Comparison of ENCODE assay signal across 1 cellular context in the genomic region with DNA sequence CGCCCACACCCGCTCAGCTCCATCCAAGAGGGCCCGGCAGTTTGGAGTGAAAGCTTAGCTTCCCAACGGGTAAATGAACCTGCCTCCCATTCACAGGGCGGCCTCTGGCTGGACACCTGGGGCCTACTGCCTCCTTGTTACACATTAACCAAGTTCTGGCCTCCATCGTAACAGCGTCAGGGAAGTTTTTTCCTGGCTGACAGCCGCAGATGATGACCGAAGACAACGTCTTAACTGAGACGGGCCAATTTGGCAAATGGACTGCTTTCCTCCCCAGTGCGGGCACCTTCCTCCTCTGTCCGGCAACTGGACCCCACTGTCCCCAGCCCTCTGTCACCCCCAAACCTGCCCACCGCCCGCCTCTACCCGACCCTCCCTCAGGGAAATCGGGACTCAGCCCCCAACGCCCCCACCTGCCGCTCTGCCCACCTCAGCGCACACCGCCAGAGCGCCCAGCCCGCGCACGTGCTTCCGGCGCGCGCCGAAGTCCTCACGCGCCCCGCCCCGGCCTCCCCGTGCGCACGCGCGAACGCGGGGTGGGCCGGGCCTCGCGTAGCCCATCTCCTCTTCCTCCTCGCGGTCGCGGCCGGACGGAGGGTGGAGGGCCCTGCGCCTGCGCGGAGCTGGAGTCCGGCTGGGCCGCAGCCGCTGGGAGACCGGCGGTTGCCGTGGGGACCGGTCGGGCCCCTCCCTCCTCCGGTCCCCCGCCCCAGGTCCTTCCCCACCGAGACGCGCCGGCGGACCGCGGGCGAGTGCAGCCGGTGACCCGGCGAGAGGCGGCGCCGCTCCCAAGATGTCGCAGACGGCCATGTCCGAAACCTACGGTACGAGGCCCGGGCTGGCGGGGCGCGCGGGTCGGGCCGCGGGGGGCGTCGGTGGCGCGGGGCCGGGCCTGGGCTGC.
TF ChIP-seq lines count a peak whose summit lies in the region.

A gene with protein sequence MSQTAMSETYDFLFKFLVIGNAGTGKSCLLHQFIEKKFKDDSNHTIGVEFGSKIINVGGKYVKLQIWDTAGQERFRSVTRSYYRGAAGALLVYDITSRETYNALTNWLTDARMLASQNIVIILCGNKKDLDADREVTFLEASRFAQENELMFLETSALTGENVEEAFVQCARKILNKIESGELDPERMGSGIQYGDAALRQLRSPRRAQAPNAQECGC (plus strand): TSS at position 565 of the 901 bp plus-strand sequence. CDS start 229 bp downstream, at position 794.

TF ChIP-seq in HepG2, 621 proteins besides CTCF, POLR2A, EP300 and RAD21 (continued from another document and continues in another):
- TF ChIP-seq, protein P1, sequence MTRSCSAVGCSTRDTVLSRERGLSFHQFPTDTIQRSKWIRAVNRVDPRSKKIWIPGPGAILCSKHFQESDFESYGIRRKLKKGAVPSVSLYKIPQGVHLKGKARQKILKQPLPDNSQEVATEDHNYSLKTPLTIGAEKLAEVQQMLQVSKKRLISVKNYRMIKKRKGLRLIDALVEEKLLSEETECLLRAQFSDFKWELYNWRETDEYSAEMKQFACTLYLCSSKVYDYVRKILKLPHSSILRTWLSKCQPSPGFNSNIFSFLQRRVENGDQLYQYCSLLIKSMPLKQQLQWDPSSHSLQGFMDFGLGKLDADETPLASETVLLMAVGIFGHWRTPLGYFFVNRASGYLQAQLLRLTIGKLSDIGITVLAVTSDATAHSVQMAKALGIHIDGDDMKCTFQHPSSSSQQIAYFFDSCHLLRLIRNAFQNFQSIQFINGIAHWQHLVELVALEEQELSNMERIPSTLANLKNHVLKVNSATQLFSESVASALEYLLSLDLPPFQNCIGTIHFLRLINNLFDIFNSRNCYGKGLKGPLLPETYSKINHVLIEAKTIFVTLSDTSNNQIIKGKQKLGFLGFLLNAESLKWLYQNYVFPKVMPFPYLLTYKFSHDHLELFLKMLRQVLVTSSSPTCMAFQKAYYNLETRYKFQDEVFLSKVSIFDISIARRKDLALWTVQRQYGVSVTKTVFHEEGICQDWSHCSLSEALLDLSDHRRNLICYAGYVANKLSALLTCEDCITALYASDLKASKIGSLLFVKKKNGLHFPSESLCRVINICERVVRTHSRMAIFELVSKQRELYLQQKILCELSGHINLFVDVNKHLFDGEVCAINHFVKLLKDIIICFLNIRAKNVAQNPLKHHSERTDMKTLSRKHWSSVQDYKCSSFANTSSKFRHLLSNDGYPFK (CRISPR knock-in tag; IDR thresholded peaks at IDR 0.05; ENCODE audit: borderline replicate concordance) = no peak; the same call in 1 of the 2 replicates
- TF ChIP-seq GTF2F1 (IDR thresholded peaks at IDR 0.05; ENCODE audit: low read length) = no peak
- peak; percentile 31; the same call in 1 of the 2 replicates for TF ChIP-seq ZNF367 (CRISPR knock-in tag; IDR thresholded peaks at IDR 0.05; ENCODE audit: borderline replicate concordance)
- 0 out of 2 replicates have a peak, but pooled peaks have one; percentile 31 for TF ChIP-seq ZNF552 (CRISPR knock-in tag; IDR thresholded peaks at IDR 0.05; ENCODE audit: borderline replicate concordance)
- 0 out of 2 replicates have a peak, but pooled peaks have one; percentile 6 for TF ChIP-seq ZNF629 (CRISPR knock-in tag; conservative IDR thresholded peaks at IDR 0.05)
- no peak for TF ChIP-seq MAFF (IDR thresholded peaks at IDR 0.05; ENCODE audit: low read depth, low read length)
- TF ChIP-seq, protein P2, sequence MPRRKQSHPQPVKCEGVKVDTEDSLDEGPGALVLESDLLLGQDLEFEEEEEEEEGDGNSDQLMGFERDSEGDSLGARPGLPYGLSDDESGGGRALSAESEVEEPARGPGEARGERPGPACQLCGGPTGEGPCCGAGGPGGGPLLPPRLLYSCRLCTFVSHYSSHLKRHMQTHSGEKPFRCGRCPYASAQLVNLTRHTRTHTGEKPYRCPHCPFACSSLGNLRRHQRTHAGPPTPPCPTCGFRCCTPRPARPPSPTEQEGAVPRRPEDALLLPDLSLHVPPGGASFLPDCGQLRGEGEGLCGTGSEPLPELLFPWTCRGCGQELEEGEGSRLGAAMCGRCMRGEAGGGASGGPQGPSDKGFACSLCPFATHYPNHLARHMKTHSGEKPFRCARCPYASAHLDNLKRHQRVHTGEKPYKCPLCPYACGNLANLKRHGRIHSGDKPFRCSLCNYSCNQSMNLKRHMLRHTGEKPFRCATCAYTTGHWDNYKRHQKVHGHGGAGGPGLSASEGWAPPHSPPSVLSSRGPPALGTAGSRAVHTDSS (CRISPR knock-in tag; conservative IDR thresholded peaks at IDR 0.05) = no peak
- TF ChIP-seq MTA1 (CRISPR knock-in tag; IDR thresholded peaks at IDR 0.05; ENCODE audit: borderline replicate concordance) = peak; percentile 62; the same call in 1 of the 2 replicates
- TF ChIP-seq TRIM24 (CRISPR knock-in tag; IDR thresholded peaks at IDR 0.05) = no peak
- TF ChIP-seq, protein P3, sequence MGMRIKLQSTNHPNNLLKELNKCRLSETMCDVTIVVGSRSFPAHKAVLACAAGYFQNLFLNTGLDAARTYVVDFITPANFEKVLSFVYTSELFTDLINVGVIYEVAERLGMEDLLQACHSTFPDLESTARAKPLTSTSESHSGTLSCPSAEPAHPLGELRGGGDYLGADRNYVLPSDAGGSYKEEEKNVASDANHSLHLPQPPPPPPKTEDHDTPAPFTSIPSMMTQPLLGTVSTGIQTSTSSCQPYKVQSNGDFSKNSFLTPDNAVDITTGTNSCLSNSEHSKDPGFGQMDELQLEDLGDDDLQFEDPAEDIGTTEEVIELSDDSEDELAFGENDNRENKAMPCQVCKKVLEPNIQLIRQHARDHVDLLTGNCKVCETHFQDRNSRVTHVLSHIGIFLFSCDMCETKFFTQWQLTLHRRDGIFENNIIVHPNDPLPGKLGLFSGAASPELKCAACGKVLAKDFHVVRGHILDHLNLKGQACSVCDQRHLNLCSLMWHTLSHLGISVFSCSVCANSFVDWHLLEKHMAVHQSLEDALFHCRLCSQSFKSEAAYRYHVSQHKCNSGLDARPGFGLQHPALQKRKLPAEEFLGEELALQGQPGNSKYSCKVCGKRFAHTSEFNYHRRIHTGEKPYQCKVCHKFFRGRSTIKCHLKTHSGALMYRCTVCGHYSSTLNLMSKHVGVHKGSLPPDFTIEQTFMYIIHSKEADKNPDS (CRISPR knock-in tag; IDR thresholded peaks at IDR 0.05) = no peak
- no peak for TF ChIP-seq SYNCRIP (IDR thresholded peaks at IDR 0.05; ENCODE audit: insufficient read depth, low read depth, low read length)
- TF ChIP-seq, protein P4, sequence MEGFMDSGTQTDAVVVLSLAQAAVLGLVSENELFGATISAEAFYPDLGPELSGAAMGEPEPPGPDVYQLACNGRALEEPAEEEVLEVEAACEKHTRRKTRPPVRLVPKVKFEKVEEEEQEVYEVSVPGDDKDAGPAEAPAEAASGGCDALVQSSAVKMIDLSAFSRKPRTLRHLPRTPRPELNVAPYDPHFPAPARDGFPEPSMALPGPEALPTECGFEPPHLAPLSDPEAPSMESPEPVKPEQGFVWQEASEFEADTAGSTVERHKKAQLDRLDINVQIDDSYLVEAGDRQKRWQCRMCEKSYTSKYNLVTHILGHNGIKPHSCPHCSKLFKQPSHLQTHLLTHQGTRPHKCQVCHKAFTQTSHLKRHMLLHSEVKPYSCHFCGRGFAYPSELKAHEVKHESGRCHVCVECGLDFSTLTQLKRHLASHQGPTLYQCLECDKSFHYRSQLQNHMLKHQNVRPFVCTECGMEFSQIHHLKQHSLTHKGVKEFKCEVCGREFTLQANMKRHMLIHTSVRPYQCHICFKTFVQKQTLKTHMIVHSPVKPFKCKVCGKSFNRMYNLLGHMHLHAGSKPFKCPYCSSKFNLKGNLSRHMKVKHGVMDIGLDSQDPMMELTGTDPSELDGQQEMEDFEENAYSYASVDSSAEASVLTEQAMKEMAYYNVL (CRISPR knock-in tag; IDR thresholded peaks at IDR 0.05; ENCODE audit: borderline replicate concordance) = no peak
- TF ChIP-seq, protein P5, sequence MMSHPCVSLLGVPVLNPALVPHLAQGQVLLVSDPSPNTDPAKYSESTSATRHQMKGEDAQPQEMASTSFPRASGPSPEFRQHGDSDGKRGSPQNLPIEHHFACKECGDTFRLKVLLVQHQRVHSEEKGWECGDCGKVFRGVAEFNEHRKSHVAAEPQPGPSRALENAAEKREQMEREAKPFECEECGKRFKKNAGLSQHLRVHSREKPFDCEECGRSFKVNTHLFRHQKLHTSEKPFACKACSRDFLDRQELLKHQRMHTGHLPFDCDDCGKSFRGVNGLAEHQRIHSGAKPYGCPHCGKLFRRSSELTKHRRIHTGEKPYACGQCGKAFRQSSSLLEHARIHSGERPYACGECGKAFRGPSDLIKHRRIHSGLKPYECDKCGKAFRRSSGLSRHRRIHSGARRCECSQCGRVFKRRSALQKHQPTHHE (CRISPR knock-in tag; IDR thresholded peaks at IDR 0.05; ENCODE audit: borderline replicate concordance) = 0 out of 2 replicates have a peak, but pooled peaks have one; percentile 49
- no peak for TF ChIP-seq ZFAT (CRISPR knock-in tag; conservative IDR thresholded peaks at IDR 0.05)
- no peak for TF ChIP-seq RAD51 (IDR thresholded peaks at IDR 0.05; ENCODE audit: borderline replicate concordance)
- TF ChIP-seq, protein P6, sequence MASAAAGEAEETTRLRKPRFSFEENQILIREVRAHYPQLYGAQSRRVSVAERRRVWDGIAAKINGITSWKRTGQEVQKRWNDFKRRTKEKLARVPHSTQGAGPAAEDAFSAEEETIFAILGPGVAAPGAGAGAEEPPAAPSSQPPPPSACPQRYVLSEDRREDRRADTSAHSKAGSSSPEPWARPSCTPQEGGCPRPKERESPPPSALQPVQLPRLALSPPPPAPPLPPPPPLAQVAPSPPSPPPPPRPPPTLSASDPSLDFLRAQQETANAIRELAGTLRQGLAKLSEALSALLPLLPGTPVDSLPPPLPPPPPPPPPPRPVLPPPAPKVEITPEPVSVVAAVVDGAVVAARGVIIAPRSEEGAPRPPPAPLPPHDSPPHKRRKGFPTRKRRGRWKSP (CRISPR knock-in tag; IDR thresholded peaks at IDR 0.05) = peak; percentile 78
- peak; percentile 79; the same call in 1 of the 2 replicates for TF ChIP-seq ZBTB21 (CRISPR knock-in tag; IDR thresholded peaks at IDR 0.05)
- no peak for TF ChIP-seq HOXD1 (CRISPR knock-in tag; IDR thresholded peaks at IDR 0.05)
- peak; percentile 62; the same call in 1 of the 2 replicates for TF ChIP-seq ZNF703 (CRISPR knock-in tag; IDR thresholded peaks at IDR 0.05; ENCODE audit: borderline replicate concordance)
- TF ChIP-seq ETV6 (CRISPR knock-in tag; conservative IDR thresholded peaks at IDR 0.05) = no peak
- no peak for TF ChIP-seq ZNF556 (CRISPR knock-in tag; IDR thresholded peaks at IDR 0.05; ENCODE audit: borderline replicate concordance)
- peak; percentile 87 for TF ChIP-seq NRL (CRISPR knock-in tag; IDR thresholded peaks at IDR 0.05; ENCODE audit: borderline replicate concordance)
- TF ChIP-seq FLYWCH1 (CRISPR knock-in tag; IDR thresholded peaks at IDR 0.05) = 0 out of 2 replicates have a peak, but pooled peaks have one; percentile 83
- 0 out of 2 replicates have a peak, but pooled peaks have one; percentile 90 for TF ChIP-seq ZIK1 (CRISPR knock-in tag; IDR thresholded peaks at IDR 0.05; ENCODE audit: borderline replicate concordance, low read depth)
- peak; percentile 64 for TF ChIP-seq GABPA (IDR thresholded peaks at IDR 0.05; ENCODE audit: low read depth, low read length)
- TF ChIP-seq GABPA (CRISPR knock-in tag; IDR thresholded peaks at IDR 0.05; ENCODE audit: low read depth) = peak; percentile 60
- TF ChIP-seq, protein P7, sequence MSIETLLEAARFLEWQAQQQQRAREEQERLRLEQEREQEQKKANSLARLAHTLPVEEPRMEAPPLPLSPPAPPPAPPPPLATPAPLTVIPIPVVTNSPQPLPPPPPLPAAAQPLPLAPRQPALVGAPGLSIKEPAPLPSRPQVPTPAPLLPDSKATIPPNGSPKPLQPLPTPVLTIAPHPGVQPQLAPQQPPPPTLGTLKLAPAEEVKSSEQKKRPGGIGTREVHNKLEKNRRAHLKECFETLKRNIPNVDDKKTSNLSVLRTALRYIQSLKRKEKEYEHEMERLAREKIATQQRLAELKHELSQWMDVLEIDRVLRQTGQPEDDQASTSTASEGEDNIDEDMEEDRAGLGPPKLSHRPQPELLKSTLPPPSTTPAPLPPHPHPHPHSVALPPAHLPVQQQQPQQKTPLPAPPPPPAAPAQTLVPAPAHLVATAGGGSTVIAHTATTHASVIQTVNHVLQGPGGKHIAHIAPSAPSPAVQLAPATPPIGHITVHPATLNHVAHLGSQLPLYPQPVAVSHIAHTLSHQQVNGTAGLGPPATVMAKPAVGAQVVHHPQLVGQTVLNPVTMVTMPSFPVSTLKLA (IDR thresholded peaks at IDR 0.05) = peak; percentile 66
- TF ChIP-seq ZNF44 (CRISPR knock-in tag; IDR thresholded peaks at IDR 0.05) = no peak
- no peak for TF ChIP-seq ZNF10 (CRISPR knock-in tag; IDR thresholded peaks at IDR 0.05; ENCODE audit: borderline replicate concordance, low read depth)
- TF ChIP-seq, protein P8, sequence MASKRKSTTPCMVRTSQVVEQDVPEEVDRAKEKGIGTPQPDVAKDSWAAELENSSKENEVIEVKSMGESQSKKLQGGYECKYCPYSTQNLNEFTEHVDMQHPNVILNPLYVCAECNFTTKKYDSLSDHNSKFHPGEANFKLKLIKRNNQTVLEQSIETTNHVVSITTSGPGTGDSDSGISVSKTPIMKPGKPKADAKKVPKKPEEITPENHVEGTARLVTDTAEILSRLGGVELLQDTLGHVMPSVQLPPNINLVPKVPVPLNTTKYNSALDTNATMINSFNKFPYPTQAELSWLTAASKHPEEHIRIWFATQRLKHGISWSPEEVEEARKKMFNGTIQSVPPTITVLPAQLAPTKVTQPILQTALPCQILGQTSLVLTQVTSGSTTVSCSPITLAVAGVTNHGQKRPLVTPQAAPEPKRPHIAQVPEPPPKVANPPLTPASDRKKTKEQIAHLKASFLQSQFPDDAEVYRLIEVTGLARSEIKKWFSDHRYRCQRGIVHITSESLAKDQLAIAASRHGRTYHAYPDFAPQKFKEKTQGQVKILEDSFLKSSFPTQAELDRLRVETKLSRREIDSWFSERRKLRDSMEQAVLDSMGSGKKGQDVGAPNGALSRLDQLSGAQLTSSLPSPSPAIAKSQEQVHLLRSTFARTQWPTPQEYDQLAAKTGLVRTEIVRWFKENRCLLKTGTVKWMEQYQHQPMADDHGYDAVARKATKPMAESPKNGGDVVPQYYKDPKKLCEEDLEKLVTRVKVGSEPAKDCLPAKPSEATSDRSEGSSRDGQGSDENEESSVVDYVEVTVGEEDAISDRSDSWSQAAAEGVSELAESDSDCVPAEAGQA (IDR thresholded peaks at IDR 0.05; ENCODE audit: low read depth) = peak; percentile 29; the same call in 1 of the 2 replicates
- TF ChIP-seq, protein P8 (CRISPR knock-in tag; IDR thresholded peaks at IDR 0.05; ENCODE audit: borderline replicate concordance) = no peak
